Comparison of ENCODE assay signal across 1 cellular context in the genomic region with DNA sequence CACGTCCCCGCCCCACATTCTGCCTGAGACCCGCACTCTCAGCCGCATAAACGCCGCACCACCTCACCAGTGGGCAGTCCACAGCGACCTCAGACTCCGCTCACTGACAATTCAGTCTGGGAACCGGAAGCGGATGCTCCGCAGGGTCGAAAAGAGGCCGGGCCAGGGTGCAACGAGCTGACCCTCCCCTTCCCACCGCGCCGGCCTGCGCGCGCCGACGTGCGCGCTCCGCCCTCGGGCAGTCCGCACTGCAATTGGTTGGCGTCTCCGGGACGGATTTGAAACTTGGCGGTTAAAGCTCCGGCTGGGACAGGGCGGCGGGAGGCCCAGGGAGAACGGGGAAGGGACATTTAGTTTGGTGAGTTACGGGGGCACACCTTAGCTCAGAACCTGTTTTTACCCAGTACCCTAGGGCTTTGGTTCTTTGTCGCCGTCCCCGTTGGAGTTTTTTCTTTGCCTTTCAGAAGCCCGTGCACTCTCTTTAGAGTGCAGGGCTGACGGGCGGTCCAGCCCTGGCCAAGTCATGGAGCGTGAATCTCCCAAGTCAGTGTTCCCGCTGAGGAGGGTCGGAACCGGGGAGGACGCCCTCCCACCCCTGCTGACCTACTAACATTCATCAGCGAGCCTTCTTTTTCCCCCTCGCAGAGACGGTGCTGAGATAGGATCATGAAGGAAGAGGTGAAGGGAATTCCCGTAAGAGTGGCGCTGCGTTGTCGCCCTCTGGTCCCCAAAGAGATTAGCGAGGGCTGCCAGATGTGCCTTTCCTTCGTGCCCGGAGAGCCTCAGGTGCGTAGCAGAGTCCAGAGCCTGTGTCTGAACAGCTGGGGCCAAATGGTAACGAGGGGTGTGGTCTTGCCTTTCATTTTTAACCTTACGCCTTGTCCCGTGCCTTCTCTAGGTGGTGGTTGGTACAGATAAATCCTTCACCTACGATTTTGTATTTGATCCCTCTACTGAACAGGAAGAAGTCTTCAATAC.
TF ChIP-seq lines count a peak whose summit lies in the region.

A gene with protein sequence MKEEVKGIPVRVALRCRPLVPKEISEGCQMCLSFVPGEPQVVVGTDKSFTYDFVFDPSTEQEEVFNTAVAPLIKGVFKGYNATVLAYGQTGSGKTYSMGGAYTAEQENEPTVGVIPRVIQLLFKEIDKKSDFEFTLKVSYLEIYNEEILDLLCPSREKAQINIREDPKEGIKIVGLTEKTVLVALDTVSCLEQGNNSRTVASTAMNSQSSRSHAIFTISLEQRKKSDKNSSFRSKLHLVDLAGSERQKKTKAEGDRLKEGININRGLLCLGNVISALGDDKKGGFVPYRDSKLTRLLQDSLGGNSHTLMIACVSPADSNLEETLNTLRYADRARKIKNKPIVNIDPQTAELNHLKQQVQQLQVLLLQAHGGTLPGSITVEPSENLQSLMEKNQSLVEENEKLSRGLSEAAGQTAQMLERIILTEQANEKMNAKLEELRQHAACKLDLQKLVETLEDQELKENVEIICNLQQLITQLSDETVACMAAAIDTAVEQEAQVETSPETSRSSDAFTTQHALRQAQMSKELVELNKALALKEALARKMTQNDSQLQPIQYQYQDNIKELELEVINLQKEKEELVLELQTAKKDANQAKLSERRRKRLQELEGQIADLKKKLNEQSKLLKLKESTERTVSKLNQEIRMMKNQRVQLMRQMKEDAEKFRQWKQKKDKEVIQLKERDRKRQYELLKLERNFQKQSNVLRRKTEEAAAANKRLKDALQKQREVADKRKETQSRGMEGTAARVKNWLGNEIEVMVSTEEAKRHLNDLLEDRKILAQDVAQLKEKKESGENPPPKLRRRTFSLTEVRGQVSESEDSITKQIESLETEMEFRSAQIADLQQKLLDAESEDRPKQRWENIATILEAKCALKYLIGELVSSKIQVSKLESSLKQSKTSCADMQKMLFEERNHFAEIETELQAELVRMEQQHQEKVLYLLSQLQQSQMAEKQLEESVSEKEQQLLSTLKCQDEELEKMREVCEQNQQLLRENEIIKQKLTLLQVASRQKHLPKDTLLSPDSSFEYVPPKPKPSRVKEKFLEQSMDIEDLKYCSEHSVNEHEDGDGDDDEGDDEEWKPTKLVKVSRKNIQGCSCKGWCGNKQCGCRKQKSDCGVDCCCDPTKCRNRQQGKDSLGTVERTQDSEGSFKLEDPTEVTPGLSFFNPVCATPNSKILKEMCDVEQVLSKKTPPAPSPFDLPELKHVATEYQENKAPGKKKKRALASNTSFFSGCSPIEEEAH (plus strand): TSS at position 312 of the 978 bp plus-strand sequence. CDS start 355 bp downstream, at position 667.
A gene with protein sequence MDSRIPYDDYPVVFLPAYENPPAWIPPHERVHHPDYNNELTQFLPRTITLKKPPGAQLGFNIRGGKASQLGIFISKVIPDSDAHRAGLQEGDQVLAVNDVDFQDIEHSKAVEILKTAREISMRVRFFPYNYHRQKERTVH (minus strand): TSS at position 135 of the 978 bp plus-strand sequence. CDS start 586 bp downstream, outside the sequence.

TF ChIP-seq in HepG2, 621 proteins besides CTCF, POLR2A, EP300 and RAD21 (continued from another document and continues in another):
- TF ChIP-seq ZKSCAN8 (CRISPR knock-in tag; IDR thresholded peaks at IDR 0.05; ENCODE audit: borderline replicate concordance) (no peak), HNF4A (CRISPR knock-in tag; IDR thresholded peaks at IDR 0.05) (no peak), CCAR2 (optimal IDR thresholded peaks at IDR 0.05; ENCODE audit: low read depth, low read length) (no peak), JUND (CRISPR knock-in tag; IDR thresholded peaks at IDR 0.05) (no peak), MED1 (CRISPR knock-in tag; IDR thresholded peaks at IDR 0.05) (no peak), GFI1 (CRISPR knock-in tag; IDR thresholded peaks at IDR 0.05; ENCODE audit: borderline replicate concordance) (no peak), ATF1 (CRISPR knock-in tag; IDR thresholded peaks at IDR 0.05) (peak; percentile 57; the same call in 1 of the 2 replicates), POLR2AphosphoS5 (IDR thresholded peaks at IDR 0.05; ENCODE audit: low read depth, low read length) (peak; percentile 78), NR1H2 (CRISPR knock-in tag; IDR thresholded peaks at IDR 0.05; ENCODE audit: borderline replicate concordance, low read depth) (no peak), KAT7 (CRISPR knock-in tag; IDR thresholded peaks at IDR 0.05; ENCODE audit: borderline replicate concordance) (no peak), NPAS2 (CRISPR knock-in tag; IDR thresholded peaks at IDR 0.05; ENCODE audit: borderline replicate concordance) (no peak), ZNF878 (CRISPR knock-in tag; IDR thresholded peaks at IDR 0.05) (no peak), TARDBP (CRISPR knock-in tag; IDR thresholded peaks at IDR 0.05) (no peak; the same call in 1 of the 2 replicates), NCOA2 (CRISPR knock-in tag; IDR thresholded peaks at IDR 0.05) (no peak), SOX5 (CRISPR knock-in tag; IDR thresholded peaks at IDR 0.05; ENCODE audit: borderline replicate concordance) (no peak), ZFP36L2 (CRISPR knock-in tag; IDR thresholded peaks at IDR 0.05) (no peak), ZNF484 (CRISPR knock-in tag; IDR thresholded peaks at IDR 0.05; ENCODE audit: borderline replicate concordance, low read depth) (no peak), ZNF225 (CRISPR knock-in tag; IDR thresholded peaks at IDR 0.05) (no peak), PHF8 (CRISPR knock-in tag; IDR thresholded peaks at IDR 0.05) (peak; percentile 68), BRCA1 (CRISPR knock-in tag; IDR thresholded peaks at IDR 0.05) (no peak), ARNT2 (CRISPR knock-in tag; IDR thresholded peaks at IDR 0.05; ENCODE audit: low read depth) (peak; percentile 61; the same call in 1 of the 2 replicates), RFXAP (CRISPR knock-in tag; IDR thresholded peaks at IDR 0.05; ENCODE audit: borderline replicate concordance) (no peak), U2AF2 (IDR thresholded peaks at IDR 0.05; ENCODE audit: low read depth, low read length) (no peak), SP140L (CRISPR knock-in tag; IDR thresholded peaks at IDR 0.05; ENCODE audit: borderline replicate concordance) (no peak), SRF (IDR thresholded peaks at IDR 0.05; ENCODE audit: low read depth, low read length) (no peak), ZNF446 (CRISPR knock-in tag; IDR thresholded peaks at IDR 0.05) (no peak), SMAD3 (CRISPR knock-in tag; IDR thresholded peaks at IDR 0.05) (no peak), BHLHE40 (IDR thresholded peaks at IDR 0.05; ENCODE audit: low read length) (no peak), MAF1 (CRISPR knock-in tag; IDR thresholded peaks at IDR 0.05; ENCODE audit: borderline replicate concordance) (no peak)
- TF ChIP-seq, protein P1, sequence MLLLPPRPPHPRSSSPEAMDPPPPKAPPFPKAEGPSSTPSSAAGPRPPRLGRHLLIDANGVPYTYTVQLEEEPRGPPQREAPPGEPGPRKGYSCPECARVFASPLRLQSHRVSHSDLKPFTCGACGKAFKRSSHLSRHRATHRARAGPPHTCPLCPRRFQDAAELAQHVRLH (CRISPR knock-in tag; IDR thresholded peaks at IDR 0.05; ENCODE audit: borderline replicate concordance, low read depth) = no peak
- TF ChIP-seq, protein P2, sequence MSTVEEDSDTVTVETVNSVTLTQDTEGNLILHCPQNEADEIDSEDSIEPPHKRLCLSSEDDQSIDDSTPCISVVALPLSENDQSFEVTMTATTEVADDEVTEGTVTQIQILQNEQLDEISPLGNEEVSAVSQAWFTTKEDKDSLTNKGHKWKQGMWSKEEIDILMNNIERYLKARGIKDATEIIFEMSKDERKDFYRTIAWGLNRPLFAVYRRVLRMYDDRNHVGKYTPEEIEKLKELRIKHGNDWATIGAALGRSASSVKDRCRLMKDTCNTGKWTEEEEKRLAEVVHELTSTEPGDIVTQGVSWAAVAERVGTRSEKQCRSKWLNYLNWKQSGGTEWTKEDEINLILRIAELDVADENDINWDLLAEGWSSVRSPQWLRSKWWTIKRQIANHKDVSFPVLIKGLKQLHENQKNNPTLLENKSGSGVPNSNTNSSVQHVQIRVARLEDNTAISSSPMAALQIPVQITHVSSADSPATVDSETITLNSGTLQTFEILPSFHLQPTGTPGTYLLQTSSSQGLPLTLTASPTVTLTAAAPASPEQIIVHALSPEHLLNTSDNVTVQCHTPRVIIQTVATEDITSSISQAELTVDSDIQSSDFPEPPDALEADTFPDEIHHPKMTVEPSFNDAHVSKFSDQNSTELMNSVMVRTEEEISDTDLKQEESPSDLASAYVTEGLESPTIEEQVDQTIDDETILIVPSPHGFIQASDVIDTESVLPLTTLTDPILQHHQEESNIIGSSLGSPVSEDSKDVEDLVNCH (CRISPR knock-in tag; IDR thresholded peaks at IDR 0.05) = no peak
- TF ChIP-seq, protein P3, sequence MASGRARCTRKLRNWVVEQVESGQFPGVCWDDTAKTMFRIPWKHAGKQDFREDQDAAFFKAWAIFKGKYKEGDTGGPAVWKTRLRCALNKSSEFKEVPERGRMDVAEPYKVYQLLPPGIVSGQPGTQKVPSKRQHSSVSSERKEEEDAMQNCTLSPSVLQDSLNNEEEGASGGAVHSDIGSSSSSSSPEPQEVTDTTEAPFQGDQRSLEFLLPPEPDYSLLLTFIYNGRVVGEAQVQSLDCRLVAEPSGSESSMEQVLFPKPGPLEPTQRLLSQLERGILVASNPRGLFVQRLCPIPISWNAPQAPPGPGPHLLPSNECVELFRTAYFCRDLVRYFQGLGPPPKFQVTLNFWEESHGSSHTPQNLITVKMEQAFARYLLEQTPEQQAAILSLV (CRISPR knock-in tag; IDR thresholded peaks at IDR 0.05; ENCODE audit: borderline replicate concordance) = no peak
- TF ChIP-seq, protein P4, sequence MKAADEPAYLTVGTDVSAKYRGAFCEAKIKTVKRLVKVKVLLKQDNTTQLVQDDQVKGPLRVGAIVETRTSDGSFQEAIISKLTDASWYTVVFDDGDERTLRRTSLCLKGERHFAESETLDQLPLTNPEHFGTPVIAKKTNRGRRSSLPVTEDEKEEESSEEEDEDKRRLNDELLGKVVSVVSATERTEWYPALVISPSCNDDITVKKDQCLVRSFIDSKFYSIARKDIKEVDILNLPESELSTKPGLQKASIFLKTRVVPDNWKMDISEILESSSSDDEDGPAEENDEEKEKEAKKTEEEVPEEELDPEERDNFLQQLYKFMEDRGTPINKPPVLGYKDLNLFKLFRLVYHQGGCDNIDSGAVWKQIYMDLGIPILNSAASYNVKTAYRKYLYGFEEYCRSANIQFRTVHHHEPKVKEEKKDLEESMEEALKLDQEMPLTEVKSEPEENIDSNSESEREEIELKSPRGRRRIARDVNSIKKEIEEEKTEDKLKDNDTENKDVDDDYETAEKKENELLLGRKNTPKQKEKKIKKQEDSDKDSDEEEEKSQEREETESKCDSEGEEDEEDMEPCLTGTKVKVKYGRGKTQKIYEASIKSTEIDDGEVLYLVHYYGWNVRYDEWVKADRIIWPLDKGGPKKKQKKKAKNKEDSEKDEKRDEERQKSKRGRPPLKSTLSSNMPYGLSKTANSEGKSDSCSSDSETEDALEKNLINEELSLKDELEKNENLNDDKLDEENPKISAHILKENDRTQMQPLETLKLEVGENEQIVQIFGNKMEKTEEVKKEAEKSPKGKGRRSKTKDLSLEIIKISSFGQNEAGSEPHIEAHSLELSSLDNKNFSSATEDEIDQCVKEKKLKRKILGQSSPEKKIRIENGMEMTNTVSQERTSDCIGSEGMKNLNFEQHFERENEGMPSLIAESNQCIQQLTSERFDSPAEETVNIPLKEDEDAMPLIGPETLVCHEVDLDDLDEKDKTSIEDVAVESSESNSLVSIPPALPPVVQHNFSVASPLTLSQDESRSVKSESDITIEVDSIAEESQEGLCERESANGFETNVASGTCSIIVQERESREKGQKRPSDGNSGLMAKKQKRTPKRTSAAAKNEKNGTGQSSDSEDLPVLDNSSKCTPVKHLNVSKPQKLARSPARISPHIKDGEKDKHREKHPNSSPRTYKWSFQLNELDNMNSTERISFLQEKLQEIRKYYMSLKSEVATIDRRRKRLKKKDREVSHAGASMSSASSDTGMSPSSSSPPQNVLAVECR (CRISPR knock-in tag; IDR thresholded peaks at IDR 0.05; ENCODE audit: borderline replicate concordance) = peak; percentile 96
- TF ChIP-seq, protein P5, sequence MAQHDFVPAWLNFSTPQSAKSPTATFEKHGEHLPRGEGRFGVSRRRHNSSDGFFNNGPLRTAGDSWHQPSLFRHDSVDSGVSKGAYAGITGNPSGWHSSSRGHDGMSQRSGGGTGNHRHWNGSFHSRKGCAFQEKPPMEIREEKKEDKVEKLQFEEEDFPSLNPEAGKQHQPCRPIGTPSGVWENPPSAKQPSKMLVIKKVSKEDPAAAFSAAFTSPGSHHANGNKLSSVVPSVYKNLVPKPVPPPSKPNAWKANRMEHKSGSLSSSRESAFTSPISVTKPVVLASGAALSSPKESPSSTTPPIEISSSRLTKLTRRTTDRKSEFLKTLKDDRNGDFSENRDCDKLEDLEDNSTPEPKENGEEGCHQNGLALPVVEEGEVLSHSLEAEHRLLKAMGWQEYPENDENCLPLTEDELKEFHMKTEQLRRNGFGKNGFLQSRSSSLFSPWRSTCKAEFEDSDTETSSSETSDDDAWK (CRISPR knock-in tag; IDR thresholded peaks at IDR 0.05) = no peak
- TF ChIP-seq, protein P6, sequence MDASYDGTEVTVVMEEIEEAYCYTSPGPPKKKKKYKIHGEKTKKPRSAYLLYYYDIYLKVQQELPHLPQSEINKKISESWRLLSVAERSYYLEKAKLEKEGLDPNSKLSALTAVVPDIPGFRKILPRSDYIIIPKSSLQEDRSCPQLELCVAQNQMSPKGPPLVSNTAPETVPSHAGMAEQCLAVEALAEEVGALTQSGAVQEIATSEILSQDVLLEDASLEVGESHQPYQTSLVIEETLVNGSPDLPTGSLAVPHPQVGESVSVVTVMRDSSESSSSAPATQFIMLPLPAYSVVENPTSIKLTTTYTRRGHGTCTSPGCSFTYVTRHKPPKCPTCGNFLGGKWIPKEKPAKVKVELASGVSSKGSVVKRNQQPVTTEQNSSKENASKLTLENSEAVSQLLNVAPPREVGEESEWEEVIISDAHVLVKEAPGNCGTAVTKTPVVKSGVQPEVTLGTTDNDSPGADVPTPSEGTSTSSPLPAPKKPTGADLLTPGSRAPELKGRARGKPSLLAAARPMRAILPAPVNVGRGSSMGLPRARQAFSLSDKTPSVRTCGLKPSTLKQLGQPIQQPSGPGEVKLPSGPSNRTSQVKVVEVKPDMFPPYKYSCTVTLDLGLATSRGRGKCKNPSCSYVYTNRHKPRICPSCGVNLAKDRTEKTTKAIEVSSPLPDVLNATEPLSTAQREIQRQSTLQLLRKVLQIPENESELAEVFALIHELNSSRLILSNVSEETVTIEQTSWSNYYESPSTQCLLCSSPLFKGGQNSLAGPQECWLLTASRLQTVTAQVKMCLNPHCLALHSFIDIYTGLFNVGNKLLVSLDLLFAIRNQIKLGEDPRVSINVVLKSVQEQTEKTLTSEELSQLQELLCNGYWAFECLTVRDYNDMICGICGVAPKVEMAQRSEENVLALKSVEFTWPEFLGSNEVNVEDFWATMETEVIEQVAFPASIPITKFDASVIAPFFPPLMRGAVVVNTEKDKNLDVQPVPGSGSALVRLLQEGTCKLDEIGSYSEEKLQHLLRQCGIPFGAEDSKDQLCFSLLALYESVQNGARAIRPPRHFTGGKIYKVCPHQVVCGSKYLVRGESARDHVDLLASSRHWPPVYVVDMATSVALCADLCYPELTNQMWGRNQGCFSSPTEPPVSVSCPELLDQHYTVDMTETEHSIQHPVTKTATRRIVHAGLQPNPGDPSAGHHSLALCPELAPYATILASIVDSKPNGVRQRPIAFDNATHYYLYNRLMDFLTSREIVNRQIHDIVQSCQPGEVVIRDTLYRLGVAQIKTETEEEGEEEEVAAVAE (CRISPR knock-in tag; IDR thresholded peaks at IDR 0.05; ENCODE audit: borderline replicate concordance) = no peak
- TF ChIP-seq, protein P7, sequence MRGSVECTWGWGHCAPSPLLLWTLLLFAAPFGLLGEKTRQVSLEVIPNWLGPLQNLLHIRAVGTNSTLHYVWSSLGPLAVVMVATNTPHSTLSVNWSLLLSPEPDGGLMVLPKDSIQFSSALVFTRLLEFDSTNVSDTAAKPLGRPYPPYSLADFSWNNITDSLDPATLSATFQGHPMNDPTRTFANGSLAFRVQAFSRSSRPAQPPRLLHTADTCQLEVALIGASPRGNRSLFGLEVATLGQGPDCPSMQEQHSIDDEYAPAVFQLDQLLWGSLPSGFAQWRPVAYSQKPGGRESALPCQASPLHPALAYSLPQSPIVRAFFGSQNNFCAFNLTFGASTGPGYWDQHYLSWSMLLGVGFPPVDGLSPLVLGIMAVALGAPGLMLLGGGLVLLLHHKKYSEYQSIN (CRISPR knock-in tag; IDR thresholded peaks at IDR 0.05; ENCODE audit: borderline replicate concordance) = no peak
